ENCODE assay signal across 39 cellular contexts in the genomic region with DNA sequence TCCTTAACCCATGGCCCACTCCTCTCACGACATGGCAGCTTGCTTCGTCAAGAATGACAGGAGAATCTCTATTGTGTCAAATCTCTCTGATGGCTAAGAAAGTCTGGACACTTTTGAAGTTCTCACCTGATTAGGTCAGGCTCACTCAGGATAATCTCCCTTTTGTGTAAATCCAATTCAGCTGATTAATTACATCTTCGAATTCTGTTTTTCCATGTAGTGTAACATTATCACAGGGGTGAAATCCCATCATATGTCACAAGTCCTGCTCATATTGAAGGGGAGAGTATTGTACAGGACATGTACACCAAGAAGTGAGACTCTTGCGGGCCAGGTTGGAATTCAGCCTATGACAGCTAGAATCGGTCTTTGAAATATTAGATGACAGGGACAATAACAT. TPM values are rescaled to one million over a fixed set of nuclear protein-coding genes. Genes with fewer than 3 reads are reported as not detected.
"Had no signal": no experiment of that assay in that cellular context is flagged by ENCODE, and none has a peak within 500 bp of the region (broad histone marks: within the 10 kb centered on the region; RNA-seq: fewer than 3 reads in every experiment).

No MANE protein-coding gene starts in this region.

- DNase-seq: activated effector memory CD4-positive, alpha-beta T cell treated with anti-CD3 and anti-CD28 coated beads, Interleukin-2, amount 50 U/mL, for 16 hours; activated effector memory CD4-positive, alpha-beta T cell treated with Interleukin-2 at 50 U/mL for 16 hours; activated gamma-delta T cell; activated gamma-delta T cell treated with Interleukin-2 at 50 U/mL for 16 hours; activated naive CD4-positive, alpha-beta T cell; activated naive CD4-positive, alpha-beta T cell treated with anti-CD3 and anti-CD28 coated beads for 36 hours; activated naive CD4-positive, alpha-beta T cell treated with anti-CD3 and anti-CD28 coated beads, Interleukin-2, amount 10 ng/mL, durations not matched to agents 7 days and 5 days; activated naive CD4-positive, alpha-beta T cell treated with anti-CD3 and anti-CD28 coated beads, Interleukin-2, amount 50 U/mL, for 16 hours; activated naive CD4-positive, alpha-beta T cell treated with Interleukin-2 at 50 U/mL for 16 hours; activated naive CD8-positive, alpha-beta T cell treated with anti-CD3 and anti-CD28 coated beads for 36 hours; activated naive CD8-positive, alpha-beta T cell treated with anti-CD3 and anti-CD28 coated beads, Interleukin-2, amount 10 ng/mL, durations not matched to agents 7 days and 5 days; activated naive CD8-positive, alpha-beta T cell treated with anti-CD3 and anti-CD28 coated beads, Interleukin-2, amount 50 U/mL, for 24 hours; activated T-cell treated with anti-CD3 and anti-CD28 coated beads, Interleukin-2, amount 50 U/mL, for 24 hours; activated T-cell treated with anti-CD3 and anti-CD28 coated beads, Interleukin-2, amount 50 U/mL, for 4 hours; activated T-cell treated with anti-CD3 and anti-CD28 coated beads, Interleukin-2, amount 50 U/mL, for 48 hours; activated T-cell treated with anti-CD3 and anti-CD28 coated beads, Interleukin-2, amount 50 U/mL, for 72 hours; adrenal gland; amniotic stem cell; amygdala; anterior cingulate cortex; aorta; body of pancreas; brain microvascular endothelial cell; caudate nucleus; central memory CD4-positive, alpha-beta T cell; cerebellar nuclear complex had no signal

- ATAC-seq: activated naive CD4-positive, alpha-beta T cell treated with anti-CD3 and anti-CD28 coated beads, Interleukin-2, amount 50 U/mL, for 72 hours; activated naive CD8-positive, alpha-beta T cell treated with anti-CD3 and anti-CD28 coated beads, Interleukin-2, amount 50 U/mL, for 24 hours; activated T-cell treated with anti-CD3 and anti-CD28 coated beads, Interleukin-2, amount 50 U/mL, for 4 hours; activated T-cell treated with anti-CD3 and anti-CD28 coated beads, Interleukin-2, amount 50 U/mL, for 72 hours; activated T-helper 17 cell treated with anti-CD3 and anti-CD28 coated beads, Interleukin-2, amount 50 U/mL, for 72 hours; body of pancreas had no signal

- H3K9me3 ChIP-seq: adrenal gland, ascending aorta, body of pancreas, breast epithelium had no signal

- H3K4me1 ChIP-seq: ascending aorta, breast epithelium had no signal

- H3K27ac ChIP-seq: adrenal gland, ascending aorta, body of pancreas, brain microvascular endothelial cell, breast epithelium, cardiac muscle cell had no signal

- H3K27me3 ChIP-seq: adrenal gland, ascending aorta, body of pancreas, brain microvascular endothelial cell, breast epithelium, cardiac muscle cell had no signal

- H3K36me3 ChIP-seq: adrenal gland, ascending aorta, brain microvascular endothelial cell, breast epithelium, cardiac muscle cell had no signal

- H3K4me3 ChIP-seq: adrenal gland, ascending aorta, body of pancreas, breast epithelium, cardiac muscle cell had no signal

- FAIRE-seq: astrocyte, bronchial epithelial cell had no signal

RNA-seq across cellular contexts. Expression of a gene that starts 16.2 kb away (rescaled TPM):
- total RNA-seq: activated naive CD4-positive, alpha-beta T cell treated with anti-CD3 and anti-CD28 coated beads for 36 hours; activated naive CD4-positive, alpha-beta T cell treated with anti-CD3 and anti-CD28 coated beads, Interleukin-2, amount 50 U/mL, for 72 hours; activated naive CD8-positive, alpha-beta T cell treated with anti-CD3 and anti-CD28 coated beads for 36 hours; activated naive CD8-positive, alpha-beta T cell treated with anti-CD3 and anti-CD28 coated beads, Interleukin-2, amount 10 ng/mL, durations not matched to agents 7 days and 5 days; activated T-cell treated with anti-CD3 and anti-CD28 coated beads, Interleukin-2, amount 50 U/mL, for 4 hours; activated T-cell treated with anti-CD3 and anti-CD28 coated beads, Interleukin-2, amount 50 U/mL, for 72 hours; activated T-helper 1 cell treated with anti-CD3 and anti-CD28 coated beads, Interleukin-12 subunit alpha, Interleukin-12 subunit beta, Interleukin-2, Interleukin-4 antibody, amounts not matched to agents 30 ng/mL and 10 ng/mL and 1 ng/mL, durations not matched to agents 14 hours and 24 hours and 36 hours; activated T-helper 17 cell treated with anti-CD3 and anti-CD28 coated beads, Interleukin-2, amount 50 U/mL, for 72 hours; activated T-helper 2 cell treated with anti-CD3 and anti-CD28 coated beads, Interferon-gamma antibody, Interleukin-2, Interleukin-4, amounts not matched to agents 10 μg/mL and 5 μg/mL and 100 μg/mL, durations not matched to agents 14 hours and 24 hours and 36 hours; adrenal gland; aorta; ascending aorta; astrocyte; body of pancreas; breast epithelium; bronchial epithelial cell; cardiac muscle cell; cardiac septum; cerebellum; chondrocyte had no signal
- polyA plus RNA-seq: aorta, cardiac muscle cell had no signal

RNA-seq across cellular contexts. Expression of a gene that starts 29.3 kb away (rescaled TPM):
- total RNA-seq: activated naive CD4-positive, alpha-beta T cell treated with anti-CD3 and anti-CD28 coated beads for 36 hours; activated naive CD4-positive, alpha-beta T cell treated with anti-CD3 and anti-CD28 coated beads, Interleukin-2, amount 50 U/mL, for 72 hours; activated naive CD8-positive, alpha-beta T cell treated with anti-CD3 and anti-CD28 coated beads for 36 hours; activated naive CD8-positive, alpha-beta T cell treated with anti-CD3 and anti-CD28 coated beads, Interleukin-2, amount 10 ng/mL, durations not matched to agents 7 days and 5 days; activated T-cell treated with anti-CD3 and anti-CD28 coated beads, Interleukin-2, amount 50 U/mL, for 4 hours; activated T-cell treated with anti-CD3 and anti-CD28 coated beads, Interleukin-2, amount 50 U/mL, for 72 hours; activated T-helper 1 cell treated with anti-CD3 and anti-CD28 coated beads, Interleukin-12 subunit alpha, Interleukin-12 subunit beta, Interleukin-2, Interleukin-4 antibody, amounts not matched to agents 30 ng/mL and 10 ng/mL and 1 ng/mL, durations not matched to agents 14 hours and 24 hours and 36 hours; activated T-helper 17 cell treated with anti-CD3 and anti-CD28 coated beads, Interleukin-2, amount 50 U/mL, for 72 hours; activated T-helper 2 cell treated with anti-CD3 and anti-CD28 coated beads, Interferon-gamma antibody, Interleukin-2, Interleukin-4, amounts not matched to agents 10 μg/mL and 5 μg/mL and 100 μg/mL, durations not matched to agents 14 hours and 24 hours and 36 hours; adrenal gland; aorta; ascending aorta; astrocyte; body of pancreas; bronchial epithelial cell; cardiac muscle cell; cardiac septum; chondrocyte had no signal
- polyA plus RNA-seq: adipose tissue, adrenal gland, aorta, cardiac muscle cell had no signal

RNA-seq across cellular contexts. Expression of a gene that starts 48.9 kb away (rescaled TPM):
- total RNA-seq: activated naive CD4-positive, alpha-beta T cell treated with anti-CD3 and anti-CD28 coated beads for 36 hours; activated naive CD4-positive, alpha-beta T cell treated with anti-CD3 and anti-CD28 coated beads, Interleukin-2, amount 50 U/mL, for 72 hours; activated naive CD8-positive, alpha-beta T cell treated with anti-CD3 and anti-CD28 coated beads for 36 hours; activated naive CD8-positive, alpha-beta T cell treated with anti-CD3 and anti-CD28 coated beads, Interleukin-2, amount 10 ng/mL, durations not matched to agents 7 days and 5 days; activated T-cell treated with anti-CD3 and anti-CD28 coated beads, Interleukin-2, amount 50 U/mL, for 4 hours; activated T-cell treated with anti-CD3 and anti-CD28 coated beads, Interleukin-2, amount 50 U/mL, for 72 hours; activated T-helper 1 cell treated with anti-CD3 and anti-CD28 coated beads, Interleukin-12 subunit alpha, Interleukin-12 subunit beta, Interleukin-2, Interleukin-4 antibody, amounts not matched to agents 30 ng/mL and 10 ng/mL and 1 ng/mL, durations not matched to agents 14 hours and 24 hours and 36 hours; activated T-helper 17 cell treated with anti-CD3 and anti-CD28 coated beads, Interleukin-2, amount 50 U/mL, for 72 hours; activated T-helper 2 cell treated with anti-CD3 and anti-CD28 coated beads, Interferon-gamma antibody, Interleukin-2, Interleukin-4, amounts not matched to agents 10 μg/mL and 5 μg/mL and 100 μg/mL, durations not matched to agents 14 hours and 24 hours and 36 hours; adrenal gland; aorta; ascending aorta; astrocyte; body of pancreas; breast epithelium; bronchial epithelial cell; cardiac muscle cell; cardiac septum; cerebellum; chondrocyte had no signal
- polyA plus RNA-seq: adipose tissue, adrenal gland, aorta, cardiac muscle cell had no signal
